Comparison of ENCODE assay signal across 9 cellular contexts in genomic region chr12:91178139-91178561, GRCh38. TPM values are rescaled to one million over a fixed set of nuclear protein-coding genes. Genes with fewer than 3 reads are reported as not detected.
DNase-seq lines count a peak whose midpoint lies in the region; ATAC-seq and TF ChIP-seq lines count a peak whose summit lies in the region.
"Had no signal": no experiment of that assay in that cellular context is flagged by ENCODE, and none has a peak within 500 bp of the region (broad histone marks: within the 10 kb centered on the region; RNA-seq: fewer than 3 reads in every experiment).

No MANE protein-coding gene starts in this region.

- peak overlapping the region; percentile 74 for H3K27ac ChIP-seq in lower lobe of right lung

- ATAC-seq in lower lobe of right lung (peak; percentile 30 to 78), GM18517 (IDR thresholded peaks at IDR 0.05; ENCODE audit: unreplicated experiment) (no peak), HG02588 (IDR thresholded peaks at IDR 0.05; ENCODE audit: unreplicated experiment) (no peak)

- H3K36me3 ChIP-seq in lower lobe of right lung, result no peaks in the 10 kb centered on the region

- TF ChIP-seq CTCF in MCF 10A (IDR thresholded peaks at IDR 0.05; ENCODE audit: unreplicated experiment) (peak; percentile 44), lower lobe of right lung (IDR thresholded peaks at IDR 0.05) (peak; percentile 43)

- no peak overlapping the region for H3K4me3 Mint-ChIP-seq in MCF 10A (ENCODE audit: unreplicated experiment)
- H3K4me3 Mint-ChIP-seq: activated naive CD8-positive, alpha-beta T cell treated with anti-CD3 and anti-CD28 coated beads, Interleukin-2, amount 10 ng/mL, durations not matched to agents 7 days and 5 days had no signal

- intact Hi-C loops in MCF 10A (cut with micrococcal nuclease) (loop anchor here (1.0 to 5.0 kb wide), 3 partner anchors 148 to 201 kb away; no protein-coding TSS in a partner anchor), lower lobe of right lung (cut with DNase I) (loop anchor here (10.0 kb wide), 1 partner anchor 147 kb away; no protein-coding TSS in a partner anchor)

- H3K36me3 Mint-ChIP-seq in MCF 10A (ENCODE audit: insufficient read depth, unreplicated experiment), result no peaks in the 10 kb centered on the region
- H3K36me3 Mint-ChIP-seq: activated naive CD8-positive, alpha-beta T cell treated with anti-CD3 and anti-CD28 coated beads, Interleukin-2, amount 10 ng/mL, durations not matched to agents 7 days and 5 days had no signal

- peaks cover 41% of the 10 kb centered on the region for H3K27me3 Mint-ChIP-seq in MCF 10A (ENCODE audit: insufficient read depth, unreplicated experiment)
- H3K27me3 Mint-ChIP-seq: activated naive CD8-positive, alpha-beta T cell treated with anti-CD3 and anti-CD28 coated beads, Interleukin-2, amount 10 ng/mL, durations not matched to agents 7 days and 5 days had no signal

- POLR2A ChIA-PET in MCF 10A (lab: Yijun Ruan, JAX), result interaction anchor here (0.7 to 4.0 kb wide), 8 partner anchors 11 to 1241 kb away, joined by 3 to 27 read pairs (median 4); no protein-coding TSS in a partner anchor

- CTCF ChIA-PET in MCF 10A (lab: Yijun Ruan, JAX), result interaction anchor here (0.6 to 6.7 kb wide), 24 partner anchors 9 to 1425 kb away, joined by 3 to 196 read pairs (median 4); no protein-coding TSS in a partner anchor

- peak; percentile 13 for DNase-seq in AG08395 (ENCODE audit: low spot score)
- peak; percentile 18 to 54 for DNase-seq in Kasumi-1 (lab: John Stamatoyannopoulos, UW)
- DNase-seq in MCF 10A (ENCODE audit: unreplicated experiment), result peak; percentile 44
- DNase-seq in lower lobe of right lung, result no peak
- DNase-seq in HPDE6-E6E7 (ENCODE audit: extremely low spot score), result no peak
- no peak for DNase-seq in NCI-H187 (lab: John Stamatoyannopoulos, UW)
- DNase-seq: activated naive CD8-positive, alpha-beta T cell treated with anti-CD3 and anti-CD28 coated beads, Interleukin-2, amount 10 ng/mL, durations not matched to agents 7 days and 5 days had no signal

- H3K4me3 ChIP-seq in lower lobe of right lung, result peak overlapping the region; percentile 43

- no peaks in the 10 kb centered on the region for H3K9me3 ChIP-seq in lower lobe of right lung

- H3K27ac Mint-ChIP-seq in MCF 10A (ENCODE audit: low read depth, unreplicated experiment), result no peak overlapping the region
- H3K27ac Mint-ChIP-seq: activated naive CD8-positive, alpha-beta T cell treated with anti-CD3 and anti-CD28 coated beads, Interleukin-2, amount 10 ng/mL, durations not matched to agents 7 days and 5 days had no signal

- H3K27me3 ChIP-seq in lower lobe of right lung (ENCODE audit: low read depth), result no peaks in the 10 kb centered on the region

- H3K4me1 Mint-ChIP-seq in MCF 10A (ENCODE audit: insufficient read depth, unreplicated experiment), result no peaks in the 10 kb centered on the region
- H3K4me1 Mint-ChIP-seq: activated naive CD8-positive, alpha-beta T cell treated with anti-CD3 and anti-CD28 coated beads, Interleukin-2, amount 10 ng/mL, durations not matched to agents 7 days and 5 days had no signal

- no TSS peak for BruUV-seq in MCF 10A (replicated peaks; lab: Mats Ljungman, UMichigan)

- no peaks in the 10 kb centered on the region for H3K9me3 Mint-ChIP-seq in MCF 10A (ENCODE audit: unreplicated experiment)
- H3K9me3 Mint-ChIP-seq: activated naive CD8-positive, alpha-beta T cell treated with anti-CD3 and anti-CD28 coated beads, Interleukin-2, amount 10 ng/mL, durations not matched to agents 7 days and 5 days had no signal

- no peaks in the 10 kb centered on the region for H3K4me1 ChIP-seq in lower lobe of right lung

RNA-seq across cellular contexts. Expression of gene DCN, which starts 4.5 kb away (rescaled TPM):
- total RNA-seq in MCF 10A (2022) (33.1 and 46.5 TPM in 2 replicates), lower lobe of right lung (843 TPM)
- total RNA-seq: activated naive CD8-positive, alpha-beta T cell treated with anti-CD3 and anti-CD28 coated beads, Interleukin-2, amount 10 ng/mL, durations not matched to agents 7 days and 5 days had no signal

Comparison
In these comparisons a context has a peak if more than half of its experiments do, and no peak if none do; other contexts are left out.
1. DNase-seq: peak in AG08395 (single experiment), Kasumi-1 (2 of 2) and MCF 10A (single experiment); none in lower lobe of right lung (single experiment), HPDE6-E6E7 (single experiment) and NCI-H187 (0 of 2).
2. ATAC-seq: peak in lower lobe of right lung (2 of 2); none in GM18517 (single experiment) and HG02588 (single experiment).
3. RNA of gene DCN, which starts 4.5 kb away (total RNA-seq): 843 TPM in lower lobe of right lung (single experiment); 33.1 to 46.5 TPM in MCF 10A; every median in the first group is over 10 times any median in the second.